Comparison of ENCODE assay signal across 11 cellular contexts in genomic region chr13:57725480-57725879, GRCh38.
"Had no signal": no experiment of that assay in that cellular context is flagged by ENCODE, and none has a peak within 500 bp of the region (broad histone marks: within the 10 kb centered on the region; RNA-seq: fewer than 3 reads in every experiment).

No MANE protein-coding gene starts in this region.

- H3K4me3 ChIP-seq: GM23248, HAP-1 had no signal

- H3K4me3 Mint-ChIP-seq: HFFc6, IgD-negative memory B cell had no signal

- ATAC-seq: HCT116 had no signal

- H3K4me1 Mint-ChIP-seq: IgD-negative memory B cell had no signal

- H3K27ac ChIP-seq: GM23248, HL-60, KMS-11 had no signal

- H2AFZ ChIP-seq: GM23248 had no signal

- H3K27ac Mint-ChIP-seq: HFFc6, IgD-negative memory B cell had no signal

- DNase-seq: GM23248, GOT3, H7, HFFc6, KBM-7 had no signal

- FAIRE-seq: HTR-8/SVneo had no signal

- H3K4me1 ChIP-seq: HAP-1 had no signal

- H3K9ac ChIP-seq: GM23248, KMS-11 had no signal

- H3K36me3 Mint-ChIP-seq: IgD-negative memory B cell had no signal

- H3K36me3 ChIP-seq: HAP-1 had no signal

- H3K27me3 Mint-ChIP-seq: IgD-negative memory B cell had no signal

- H3K9me3 ChIP-seq: HAP-1 had no signal

- H3K4me2 ChIP-seq: KMS-11 had no signal
